In genomic region chrX:136336623-136337022, GRCh38 we compare ENCODE assay signal across 11 cellular contexts. TPM values are rescaled to one million over a fixed set of nuclear protein-coding genes. Genes with fewer than 3 reads are reported as not detected.
A peak's percentile ranks its signal among the peaks of the same experiment; 100 is the strongest.
DNase-seq lines count a peak whose midpoint lies in the region; ATAC-seq and TF ChIP-seq lines count a peak whose summit lies in the region.
"Had no signal": no experiment of that assay in that cellular context is flagged by ENCODE, and none has a peak within 500 bp of the region (broad histone marks: within the 10 kb centered on the region; RNA-seq: fewer than 3 reads in every experiment).

No MANE protein-coding gene starts in this region.

- no peaks in the 10 kb centered on the region for H3K27me3 ChIP-seq in GM06990 (replicated peaks; ENCODE audit: control insufficient read depth, insufficient read depth, low read length)

- no peaks in the 10 kb centered on the region for H3K36me3 Mint-ChIP-seq in chondrocyte (ENCODE audit: low read depth)
- no peaks in the 10 kb centered on the region for H3K36me3 Mint-ChIP-seq in nephron progenitor cell (ENCODE audit: low read depth)
- H3K36me3 Mint-ChIP-seq: stimulated activated memory B cell treated with anti-CD40 and anti-IgM and Interleukin-4, amounts not matched to agents 10 μg/mL and 1 μg/mL and 100 μg/mL, for 72 hours had no signal

- DNase-seq in GM06990 (ENCODE audit: extremely low read depth, insufficient read length) = no peak
- peak; percentile 1 for DNase-seq in LHCN-M2 (ENCODE audit: low read depth)
- no peak for DNase-seq in chondrocyte (ENCODE audit: low spot score)
- no peak for DNase-seq in nephron progenitor cell
- no peak for DNase-seq in DMS153 (lab: John Stamatoyannopoulos, UW)
- no peak for DNase-seq in sciatic nerve (ENCODE audit: low spot score)
- DNase-seq in SKM-1 treated with dmso at 0.1 percent for 144 hours (lab: John Stamatoyannopoulos, UW; ENCODE audit: unreplicated experiment) = no peak
- no peak for DNase-seq in NCI-H446 treated with DMSO at 0.1 percent for 48 hours (lab: John Stamatoyannopoulos, UW)
- DNase-seq: NCI-H2029, occipital lobe had no signal

- peaks cover 5% of the 10 kb centered on the region for H3K27me3 Mint-ChIP-seq in chondrocyte (ENCODE audit: low read depth)
- peaks cover 4% of the 10 kb centered on the region for H3K27me3 Mint-ChIP-seq in nephron progenitor cell (ENCODE audit: low read depth, poor library complexity)
- H3K27me3 Mint-ChIP-seq: stimulated activated memory B cell treated with anti-CD40 and anti-IgM and Interleukin-4, amounts not matched to agents 10 μg/mL and 1 μg/mL and 100 μg/mL, for 72 hours had no signal

- intact Hi-C loops in sciatic nerve (cut with DNase I) = no loop called here

- peak; percentile 26 for TF ChIP-seq CTCF in GM06990 (IDR thresholded peaks at IDR 0.05; ENCODE audit: insufficient read depth, low read length, poor library complexity, severe bottlenecking)
- TF ChIP-seq CTCF in chondrocyte (IDR thresholded peaks at IDR 0.05) = peak; percentile 59
- peak; percentile 24 for TF ChIP-seq CTCF in nephron progenitor cell (IDR thresholded peaks at IDR 0.05)

- no peak overlapping the region for H3K4me3 ChIP-seq in GM06990 (replicated peaks; ENCODE audit: low read depth, low read length)

- ATAC-seq in sciatic nerve = no peak
- ATAC-seq: stimulated activated memory B cell treated with anti-CD40 and anti-IgM and Interleukin-4, amounts not matched to agents 10 μg/mL and 1 μg/mL and 100 μg/mL, for 72 hours had no signal

- H3K4me1 Mint-ChIP-seq in chondrocyte (ENCODE audit: low read depth) (no peaks in the 10 kb centered on the region), nephron progenitor cell (no peaks in the 10 kb centered on the region)
- H3K4me1 Mint-ChIP-seq: stimulated activated memory B cell treated with anti-CD40 and anti-IgM and Interleukin-4, amounts not matched to agents 10 μg/mL and 1 μg/mL and 100 μg/mL, for 72 hours had no signal

- H3K9me3 Mint-ChIP-seq in chondrocyte (ENCODE audit: low read depth) = peaks cover 14% of the 10 kb centered on the region
- H3K9me3 Mint-ChIP-seq in nephron progenitor cell = peaks cover 19% of the 10 kb centered on the region
- H3K9me3 Mint-ChIP-seq: stimulated activated memory B cell treated with anti-CD40 and anti-IgM and Interleukin-4, amounts not matched to agents 10 μg/mL and 1 μg/mL and 100 μg/mL, for 72 hours had no signal

- H3K4me3 Mint-ChIP-seq in chondrocyte (ENCODE audit: unreplicated experiment) (no peak overlapping the region), nephron progenitor cell (no peak overlapping the region)
- H3K4me3 Mint-ChIP-seq: stimulated activated memory B cell treated with anti-CD40 and anti-IgM and Interleukin-4, amounts not matched to agents 10 μg/mL and 1 μg/mL and 100 μg/mL, for 72 hours had no signal

- H3K36me3 ChIP-seq in GM06990 (ENCODE audit: control insufficient read depth, insufficient read depth, low read length) = no peaks in the 10 kb centered on the region

- H3K27ac Mint-ChIP-seq in chondrocyte (ENCODE audit: unreplicated experiment) (no peak overlapping the region), nephron progenitor cell (no peak overlapping the region)
- H3K27ac Mint-ChIP-seq: stimulated activated memory B cell treated with anti-CD40 and anti-IgM and Interleukin-4, amounts not matched to agents 10 μg/mL and 1 μg/mL and 100 μg/mL, for 72 hours had no signal

RNA-seq across cellular contexts. Expression of gene ADGRG4, which starts 35.9 kb away (rescaled TPM):
- not detected in 2 replicates for total RNA-seq in LHCN-M2 (2014; rRNA removed)
- not detected for polyA plus RNA-seq in LHCN-M2 (2012)
- total RNA-seq in chondrocyte = 0.24 to 0.36 TPM (median 0.30 TPM) in 3 replicates
- 0.18 TPM for total RNA-seq in sciatic nerve
- total RNA-seq: occipital lobe had no signal
